In the genomic region with DNA sequence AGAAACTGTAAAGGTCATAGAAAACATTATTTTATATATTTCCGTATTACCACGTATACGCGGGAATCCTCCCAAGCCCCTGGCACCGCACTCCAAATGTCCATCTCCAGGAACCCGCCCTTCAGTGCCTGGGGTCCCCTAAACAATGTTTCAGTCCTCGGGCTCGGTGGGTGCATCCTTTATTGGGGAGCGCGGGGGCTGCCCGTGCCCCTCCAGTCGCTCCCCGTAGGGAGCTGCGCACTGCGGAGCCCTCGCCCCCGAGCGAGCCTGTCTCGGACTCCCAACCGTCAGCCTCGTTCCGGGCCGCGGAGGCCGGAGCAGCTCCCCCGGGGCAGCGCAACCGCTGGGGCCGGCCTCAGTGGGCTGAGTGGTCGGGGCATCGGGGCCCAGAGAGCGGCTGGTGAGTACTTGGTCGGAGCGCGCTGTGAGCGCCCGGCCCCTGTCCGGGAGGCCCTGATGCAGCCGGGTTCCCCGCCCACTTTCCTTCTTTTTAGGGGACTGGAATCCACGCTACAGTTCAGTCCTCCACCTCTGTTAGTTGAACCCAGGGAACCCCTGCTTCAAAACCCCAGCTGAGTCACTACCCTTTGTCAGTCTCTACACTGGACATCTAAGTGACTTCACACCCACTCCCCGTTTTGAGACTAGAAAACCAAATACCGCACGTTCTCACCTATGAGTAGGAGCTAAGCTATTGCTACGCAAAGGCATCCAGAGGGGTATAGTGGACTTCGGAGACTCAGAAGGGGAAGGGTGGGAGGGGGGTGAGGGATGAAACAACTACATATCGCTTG, we compare ENCODE assay signal across 8 cellular contexts. TPM values are rescaled to one million over a fixed set of nuclear protein-coding genes. Genes with fewer than 3 reads are reported as not detected.
DNase-seq lines count a peak whose midpoint lies in the region; ATAC-seq and TF ChIP-seq lines count a peak whose summit lies in the region.

A gene with protein sequence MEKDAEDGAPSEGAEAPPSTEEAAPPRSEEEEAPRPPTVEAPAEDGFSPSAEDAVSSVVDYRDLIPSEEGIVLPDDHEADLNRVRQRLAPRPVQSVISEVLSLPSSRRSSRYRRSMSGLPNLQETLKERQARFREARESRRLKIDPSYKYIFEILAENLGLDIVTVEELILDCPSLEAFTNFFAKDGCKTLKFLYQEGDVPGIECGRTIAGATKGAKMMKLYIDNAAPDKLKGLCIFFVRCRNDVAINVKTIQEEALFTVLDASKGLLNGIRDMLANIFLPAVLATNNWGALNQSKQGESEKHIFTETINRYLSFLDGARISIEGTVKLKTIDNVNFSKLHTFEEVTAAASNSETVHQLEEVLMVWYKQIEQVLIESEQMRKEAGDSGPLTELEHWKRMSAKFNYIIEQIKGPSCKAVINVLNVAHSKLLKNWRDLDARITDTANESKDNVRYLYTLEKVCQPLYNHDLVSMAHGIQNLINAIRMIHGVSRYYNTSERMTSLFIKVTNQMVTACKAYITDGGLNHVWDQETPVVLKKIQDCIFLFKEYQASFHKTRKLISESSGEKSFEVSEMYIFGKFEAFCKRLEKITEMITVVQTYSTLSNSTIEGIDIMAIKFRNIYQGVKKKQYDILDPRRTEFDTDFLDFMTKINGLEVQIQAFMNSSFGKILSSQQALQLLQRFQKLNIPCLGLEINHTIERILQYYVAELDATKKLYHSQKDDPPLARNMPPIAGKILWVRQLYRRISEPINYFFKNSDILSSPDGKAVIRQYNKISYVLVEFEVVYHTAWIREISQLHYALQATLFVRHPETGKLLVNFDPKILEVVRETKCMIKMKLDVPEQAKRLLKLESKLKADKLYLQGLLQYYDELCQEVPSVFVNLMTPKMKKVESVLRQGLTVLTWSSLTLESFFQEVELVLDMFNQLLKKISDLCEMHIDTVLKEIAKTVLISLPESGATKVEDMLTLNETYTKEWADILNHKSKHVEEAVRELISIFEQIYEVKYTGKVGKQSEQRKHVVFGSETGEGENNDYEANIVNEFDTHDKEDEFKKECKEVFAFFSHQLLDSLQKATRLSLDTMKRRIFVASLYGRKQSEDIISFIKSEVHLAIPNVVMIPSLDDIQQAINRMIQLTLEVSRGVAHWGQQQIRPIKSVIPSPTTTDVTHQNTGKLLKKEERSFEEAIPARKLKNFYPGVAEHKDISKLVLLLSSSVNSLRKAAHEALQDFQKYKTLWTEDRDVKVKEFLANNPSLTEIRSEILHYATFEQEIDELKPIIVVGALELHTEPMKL (N-terminal part only) (plus strand): TSS at position 296 of the 794 bp plus-strand sequence. CDS start 7,499 bp downstream, outside the sequence.

- peaks cover 9% of the 10 kb centered on the region for H3K36me3 Mint-ChIP-seq in effector memory CD8-positive, alpha-beta T cell (ENCODE audit: insufficient read depth)
- H3K36me3 Mint-ChIP-seq in nephron (ENCODE audit: low read depth): no peaks in the 10 kb centered on the region

- POLR2A ChIA-PET in BJ (lab: Charles Lee): no interaction called here
- POLR2A ChIA-PET in PC-3 (lab: Charles Lee; ENCODE audit: unreplicated experiment): no interaction called here

- ATAC-seq in PC-3 (no peak), GM21447 (IDR thresholded peaks at IDR 0.05; ENCODE audit: unreplicated experiment) (no peak), GM21390 (IDR thresholded peaks at IDR 0.05; ENCODE audit: unreplicated experiment) (no peak)
- ATAC-seq in effector memory CD8-positive, alpha-beta T cell (replicated peaks): peak; percentile 43

- TF ChIP-seq CTCF in BJ (IDR thresholded peaks at IDR 0.05; ENCODE audit: insufficient read depth, low read depth, low read length) (no peak), PC-3 (conservative IDR thresholded peaks at IDR 0.05; ENCODE audit: low read depth, low read length) (no peak), nephron (IDR thresholded peaks at IDR 0.05; ENCODE audit: unreplicated experiment in 3 of 3) (no peak), smooth muscle cell (IDR thresholded peaks at IDR 0.05; ENCODE audit: borderline replicate concordance, insufficient read depth, poor library complexity, severe bottlenecking) (no peak)

- H3K36me3 ChIP-seq in BJ (ENCODE audit: control insufficient read depth, insufficient read depth, low read length) (no peaks in the 10 kb centered on the region), PC-3 (ENCODE audit: low read depth, low read length) (no peaks in the 10 kb centered on the region), smooth muscle cell (ENCODE audit: low read depth) (no peaks in the 10 kb centered on the region)

- H3K4me3 ChIP-seq in BJ (ENCODE audit: low read depth, low read length) (peak within 1 kb of the TSS; percentile 26), PC-3 (ENCODE audit: low read length) (no peak within 1 kb of the TSS), smooth muscle cell (no peak within 1 kb of the TSS)

- 0 out of 2 replicates have a peak within 1 kb of the TSS, but pooled peaks have one; percentile 10 for H3K9ac ChIP-seq in PC-3 (ENCODE audit: low read length)
- H3K9ac ChIP-seq in smooth muscle cell (ENCODE audit: low read depth): no peak within 1 kb of the TSS

- no peaks in the 10 kb centered on the region for H3K79me2 ChIP-seq in PC-3 (ENCODE audit: low read length)
- H3K79me2 ChIP-seq in smooth muscle cell (ENCODE audit: low read depth): no peaks in the 10 kb centered on the region

- H3K4me1 Mint-ChIP-seq in effector memory CD8-positive, alpha-beta T cell (ENCODE audit: low read depth in 2 of 2): peaks cover 13 to 19% of the 10 kb centered on the region in 2 donors
- peaks cover 5% of the 10 kb centered on the region for H3K4me1 Mint-ChIP-seq in nephron

- no peaks in the 10 kb centered on the region for H3K9me3 Mint-ChIP-seq in effector memory CD8-positive, alpha-beta T cell
- H3K9me3 Mint-ChIP-seq in nephron: peaks cover 5% of the 10 kb centered on the region

- H3K4me2 ChIP-seq in PC-3 (ENCODE audit: low read length) (peak within 1 kb of the TSS; percentile 41), smooth muscle cell (no peak within 1 kb of the TSS)

- H3K27ac ChIP-seq in PC-3 (ENCODE audit: low read length) (peak within 1 kb of the TSS; percentile 61), smooth muscle cell (ENCODE audit: low read depth) (no peak within 1 kb of the TSS)

- H3K4me3 Mint-ChIP-seq in effector memory CD8-positive, alpha-beta T cell: peak within 1 kb of the TSS; percentile 48 to 59
- peak within 1 kb of the TSS in 2 of 3 experiments; percentile 39 to 41 for H3K4me3 Mint-ChIP-seq in nephron

- DNase-seq in BJ (ENCODE audit: low read depth): no peak
- DNase-seq in PC-3: no peak
- no peak for DNase-seq in effector memory CD8-positive, alpha-beta T cell
- no peak for DNase-seq in smooth muscle cell (lab: John Stamatoyannopoulos, UW; ENCODE audit: unreplicated experiment)
- no peak for DNase-seq in NCI-H748 treated with DMSO at 0.1 percent for 48 hours (lab: John Stamatoyannopoulos, UW)

- no peaks in the 10 kb centered on the region for H4K20me1 ChIP-seq in PC-3 (ENCODE audit: low read length)
- no peaks in the 10 kb centered on the region for H4K20me1 ChIP-seq in smooth muscle cell (ENCODE audit: low read depth)

- H3K9me3 ChIP-seq in PC-3 (ENCODE audit: low read length) (no peaks in the 10 kb centered on the region), smooth muscle cell (replicated peaks; ENCODE audit: low read depth) (no peaks in the 10 kb centered on the region)

- CTCF ChIA-PET in BJ (lab: Yijun Ruan, JAX) (no interaction called here), PC-3 (lab: Charles Lee) (no interaction called here)

- peaks cover 18% of the 10 kb centered on the region for H3K27me3 ChIP-seq in BJ (ENCODE audit: control insufficient read depth, insufficient read depth, low read length)
- H3K27me3 ChIP-seq in PC-3 (ENCODE audit: low read length): no peaks in the 10 kb centered on the region
- no peaks in the 10 kb centered on the region for H3K27me3 ChIP-seq in smooth muscle cell (ENCODE audit: low read depth)

- 0 out of 2 replicates have a peak within 1 kb of the TSS, but pooled peaks have one; percentile 45 for H2AFZ ChIP-seq in PC-3 (ENCODE audit: low read length)
- H2AFZ ChIP-seq in smooth muscle cell (ENCODE audit: low read depth): no peak within 1 kb of the TSS

- no peaks in the 10 kb centered on the region for H3F3A ChIP-seq in PC-3 (ENCODE audit: low read length, unreplicated experiment)
- H3F3A ChIP-seq in smooth muscle cell (ENCODE audit: low read depth): no peaks in the 10 kb centered on the region

- H3K27me3 Mint-ChIP-seq in effector memory CD8-positive, alpha-beta T cell: peaks cover 15 to 25% of the 10 kb centered on the region in 2 donors
- H3K27me3 Mint-ChIP-seq in nephron (ENCODE audit: low read depth): peaks cover 28% of the 10 kb centered on the region

- H3K9me2 ChIP-seq in PC-3 (replicated peaks; ENCODE audit: low read length): no peaks in the 10 kb centered on the region

- intact Hi-C loops in PC-3 (cut with micrococcal nuclease): no loop called here

- 97% methylated on average over 46 of the region's 47 CpGs for WGBS in smooth muscle cell (ENCODE audit: low lambda C conversion rate)

- BruUV-seq in PC-3 (replicated peaks; lab: Mats Ljungman, UMichigan): no TSS peak

- H3K27ac Mint-ChIP-seq in effector memory CD8-positive, alpha-beta T cell: peak within 1 kb of the TSS; percentile 88 to 91
- H3K27ac Mint-ChIP-seq in nephron: peak within 1 kb of the TSS in 1 of 3 experiments; percentile 10

- H3K4me1 ChIP-seq in PC-3 (ENCODE audit: insufficient read depth, low read length) (peaks cover 21% of the 10 kb centered on the region), smooth muscle cell (ENCODE audit: low read depth) (no peaks in the 10 kb centered on the region)

RNA-seq across cellular contexts. Expression of the gene that starts here (rescaled TPM):
- polyA plus RNA-seq in BJ (2011; rRNA removed) (not detected in 2 replicates), smooth muscle cell (not detected in 2 replicates)
- not detected in 2 replicates for polyA minus RNA-seq in BJ (2011; rRNA and poly(A)+ RNA removed)
- total RNA-seq in PC-3 (2014; rRNA removed) (0.06 and 0.15 TPM in 2 replicates), smooth muscle cell (not detected in 2 replicates)
